9 cellular contexts compared by ENCODE assay signal in the genomic region with DNA sequence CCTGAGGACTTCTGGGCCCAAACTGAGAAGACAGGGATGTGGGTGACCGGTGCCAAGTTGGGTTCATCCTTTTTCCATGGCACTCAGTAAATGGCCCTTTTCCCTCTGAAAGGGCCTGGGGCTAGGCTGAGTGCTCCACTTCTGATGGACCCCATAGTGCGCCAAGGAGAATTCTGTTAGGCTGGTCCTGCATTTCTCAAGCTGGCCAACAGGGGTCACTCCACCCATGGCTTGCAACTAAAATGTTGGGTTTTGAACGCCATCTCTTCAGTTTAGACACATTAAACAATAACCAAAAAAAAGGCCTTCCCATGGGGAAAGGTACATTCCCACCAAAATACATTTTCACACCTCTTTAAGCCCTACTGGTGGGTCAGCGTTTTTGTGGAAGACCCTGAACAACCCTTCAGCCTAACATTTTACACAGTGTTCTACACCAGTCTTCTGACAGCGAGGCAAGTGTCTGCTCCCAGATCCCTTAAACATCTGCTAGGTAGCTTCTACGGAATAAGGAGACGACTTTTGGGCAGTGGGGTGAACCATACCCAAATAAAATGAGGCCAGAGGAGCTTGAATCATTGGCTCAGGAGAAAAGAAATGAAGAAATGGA. TPM values are rescaled to one million over a fixed set of nuclear protein-coding genes. Genes with fewer than 3 reads are reported as not detected.
DNase-seq lines count a peak whose midpoint lies in the region; ATAC-seq, FAIRE-seq and TF ChIP-seq lines count a peak whose summit lies in the region.
"Had no signal": no experiment of that assay in that cellular context is flagged by ENCODE, and none has a peak within 500 bp of the region (broad histone marks: within the 10 kb centered on the region; RNA-seq: fewer than 3 reads in every experiment).

No MANE protein-coding gene starts in this region.

- TF ChIP-seq CTCF in GM23338 (conservative IDR thresholded peaks at IDR 0.05; ENCODE audit: low read depth in 2 of 2) = peak; percentile 86 to 95
- TF ChIP-seq CTCF in astrocyte (IDR thresholded peaks at IDR 0.05; ENCODE audit: insufficient read depth, low read depth, low read length) = peak; percentile 33
- TF ChIP-seq CTCF in mucosa of descending colon (IDR thresholded peaks at IDR 0.05) = peak; percentile 44

- H3K4me2 ChIP-seq in GM23338 = no peak overlapping the region
- no peak overlapping the region for H3K4me2 ChIP-seq in astrocyte (ENCODE audit: low read length)

- no peaks in the 10 kb centered on the region for H3K27me3 ChIP-seq in GM23338 (ENCODE audit: insufficient read depth)
- peaks cover 10% of the 10 kb centered on the region for H3K27me3 ChIP-seq in astrocyte (ENCODE audit: insufficient read depth, low read length)

- no peak for FAIRE-seq in astrocyte (lab: Jason Lieb, UNC)
- FAIRE-seq: islet of Langerhans had no signal

- no peaks in the 10 kb centered on the region for H3F3A ChIP-seq in GM23338 (replicated peaks; ENCODE audit: low read depth)

- H3K9ac ChIP-seq in astrocyte (ENCODE audit: low read length) = no peak overlapping the region

- H3K9me2 ChIP-seq in GM23338 (ENCODE audit: insufficient read depth) = no peaks in the 10 kb centered on the region

- H3K36me3 Mint-ChIP-seq in GM23338 (ENCODE audit: low read depth) = no peaks in the 10 kb centered on the region; the same call in 2 of the 3 replicates
- H3K36me3 Mint-ChIP-seq in astrocyte (ENCODE audit: low read depth, unreplicated experiment) = peaks cover 26% of the 10 kb centered on the region
- H3K36me3 Mint-ChIP-seq in stimulated activated memory B cell treated with anti-CD40 and anti-IgM and Interleukin-4, amounts not matched to agents 10 μg/mL and 1 μg/mL and 100 μg/mL, for 72 hours = no peaks in the 10 kb centered on the region

- H4K20me1 ChIP-seq in GM23338 (replicated peaks; ENCODE audit: insufficient read depth) (no peaks in the 10 kb centered on the region; the same call in 1 of the 2 replicates), astrocyte (ENCODE audit: insufficient read depth, low read length) (no peaks in the 10 kb centered on the region)

- H3K9me3 ChIP-seq in astrocyte (ENCODE audit: insufficient read depth, low read depth, low read length) (no peaks in the 10 kb centered on the region), mucosa of descending colon (no peaks in the 10 kb centered on the region)

- intact Hi-C loops in mucosa of descending colon (cut with DNase I, micrococcal nuclease) = no loop called here

- H3K4me3 ChIP-seq in GM23338 (no peak overlapping the region), astrocyte (ENCODE audit: insufficient read depth, low read depth, low read length) (no peak overlapping the region), mucosa of descending colon (no peak overlapping the region)

- ATAC-seq in GM23338 (peak; percentile 5), mucosa of descending colon (no peak), GM18873 (IDR thresholded peaks at IDR 0.05; ENCODE audit: low FRiP score, unreplicated experiment) (no peak)
- ATAC-seq in stimulated activated memory B cell treated with anti-CD40 and anti-IgM and Interleukin-4, amounts not matched to agents 10 μg/mL and 1 μg/mL and 100 μg/mL, for 72 hours = no peak

- H3K4me3 Mint-ChIP-seq in GM23338 (no peak overlapping the region), astrocyte (ENCODE audit: unreplicated experiment) (no peak overlapping the region)
- no peak overlapping the region for H3K4me3 Mint-ChIP-seq in stimulated activated memory B cell treated with anti-CD40 and anti-IgM and Interleukin-4, amounts not matched to agents 10 μg/mL and 1 μg/mL and 100 μg/mL, for 72 hours

- no peak overlapping the region for H2AFZ ChIP-seq in GM23338
- no peak overlapping the region for H2AFZ ChIP-seq in astrocyte (ENCODE audit: low read depth, low read length)

- H3K27ac ChIP-seq in GM23338 (ENCODE audit: low read depth) = no peak overlapping the region
- H3K27ac ChIP-seq in astrocyte (ENCODE audit: low read depth, low read length) = no peak overlapping the region

- H3K27me3 Mint-ChIP-seq in GM23338 (ENCODE audit: insufficient read depth, low read depth, poor library complexity) = peaks cover 17% of the 10 kb centered on the region
- H3K27me3 Mint-ChIP-seq in astrocyte (ENCODE audit: low read depth, unreplicated experiment) = peaks cover 30% of the 10 kb centered on the region
- H3K27me3 Mint-ChIP-seq in stimulated activated memory B cell treated with anti-CD40 and anti-IgM and Interleukin-4, amounts not matched to agents 10 μg/mL and 1 μg/mL and 100 μg/mL, for 72 hours = peaks cover 76% of the 10 kb centered on the region

- H3K79me2 ChIP-seq in GM23338 (replicated peaks; ENCODE audit: insufficient read depth) (no peaks in the 10 kb centered on the region), astrocyte (ENCODE audit: insufficient read depth, low read length) (no peaks in the 10 kb centered on the region)

- H3K36me3 ChIP-seq in GM23338 (ENCODE audit: insufficient read depth) (no peaks in the 10 kb centered on the region), astrocyte (ENCODE audit: insufficient read depth, low read length) (no peaks in the 10 kb centered on the region), mucosa of descending colon (ENCODE audit: low read depth) (no peaks in the 10 kb centered on the region)

- peak; percentile 34 for DNase-seq in CD1c-positive myeloid dendritic cell (ENCODE audit: extremely low spot score)
- DNase-seq in GM23338 (ENCODE audit: low spot score) = peak; percentile 77
- no peak for DNase-seq in astrocyte (ENCODE audit: low read depth)
- DNase-seq in mucosa of descending colon = peak in 2 of 3 donors; percentile 53 to 61
- no peak for DNase-seq in HT-29 (ENCODE audit: low spot score)
- no peak for DNase-seq in NCI-H510A (lab: John Stamatoyannopoulos, UW)

- H3K27ac Mint-ChIP-seq in GM23338 (no peak overlapping the region), astrocyte (ENCODE audit: unreplicated experiment) (no peak overlapping the region)
- no peak overlapping the region for H3K27ac Mint-ChIP-seq in stimulated activated memory B cell treated with anti-CD40 and anti-IgM and Interleukin-4, amounts not matched to agents 10 μg/mL and 1 μg/mL and 100 μg/mL, for 72 hours

- H3K4me1 ChIP-seq in GM23338 (ENCODE audit: insufficient read depth) (peaks cover 24% of the 10 kb centered on the region), astrocyte (ENCODE audit: insufficient read depth, low read length) (peaks cover 8% of the 10 kb centered on the region), mucosa of descending colon (ENCODE audit: low read depth) (peaks cover 14% of the 10 kb centered on the region)

- H3K9me3 Mint-ChIP-seq in GM23338 (no peaks in the 10 kb centered on the region), astrocyte (ENCODE audit: unreplicated experiment) (peaks cover 6% of the 10 kb centered on the region)
- H3K9me3 Mint-ChIP-seq in stimulated activated memory B cell treated with anti-CD40 and anti-IgM and Interleukin-4, amounts not matched to agents 10 μg/mL and 1 μg/mL and 100 μg/mL, for 72 hours = no peaks in the 10 kb centered on the region

- H3K4me1 Mint-ChIP-seq in GM23338 (peaks cover 53% of the 10 kb centered on the region), astrocyte (ENCODE audit: low read depth, unreplicated experiment) (peaks cover 22% of the 10 kb centered on the region)
- no peaks in the 10 kb centered on the region for H3K4me1 Mint-ChIP-seq in stimulated activated memory B cell treated with anti-CD40 and anti-IgM and Interleukin-4, amounts not matched to agents 10 μg/mL and 1 μg/mL and 100 μg/mL, for 72 hours

TF ChIP-seq in GM23338, 12 proteins besides CTCF, POLR2A, EP300 and RAD21 (continues in another document):
- TF ChIP-seq JUNB (IDR thresholded peaks at IDR 0.05; ENCODE audit: unreplicated experiment) = no peak
- no peak for TF ChIP-seq ZNF331 (CRISPR knock-in tag; IDR thresholded peaks at IDR 0.05; ENCODE audit: low read depth)
- no peak for TF ChIP-seq POLR2AphosphoS5 (IDR thresholded peaks at IDR 0.05; ENCODE audit: low read depth)
- no peak for TF ChIP-seq ZNF114 (CRISPR knock-in tag; IDR thresholded peaks at IDR 0.05)

RNA-seq across cellular contexts. Expression of a gene that starts 27.3 kb away (rescaled TPM):
- 1.1 and 1.9 TPM in 2 replicates for total RNA-seq in GM23338 (2014; rRNA removed; shearing (Covaris generic))
- polyA plus RNA-seq in GM23338 (2016; fragmentation: Nextera tagmentation; extraction: Ambion mirVana) = 0.59 and 0.73 TPM in 2 replicates
- total RNA-seq in astrocyte (6.6 and 7.4 TPM in 2 replicates), mucosa of descending colon (10 to 100 TPM in 1 of 3 donors, 1 to 10 TPM in 2; 1.5 to 14.5 (median 7.7) TPM)
- not detected in 2 replicates for total RNA-seq in HT-29 (2014; rRNA removed; shearing (Covaris generic))

RNA-seq across cellular contexts. Expression of a gene that starts 39.5 kb away (rescaled TPM):
- 9.2 and 13.8 TPM in 2 replicates for total RNA-seq in GM23338 (2014; rRNA removed; shearing (Covaris generic))
- 17.5 and 19.7 TPM in 2 replicates for polyA plus RNA-seq in GM23338 (2016; fragmentation: Nextera tagmentation; extraction: Ambion mirVana)
- total RNA-seq in astrocyte = 0.55 and 1.1 TPM in 2 replicates
- 1 to 10 TPM; 1.4 to 2.0 (median 1.5) TPM for total RNA-seq in mucosa of descending colon
- 0.94 and 1.4 TPM in 2 replicates for total RNA-seq in HT-29 (2014; rRNA removed; shearing (Covaris generic))

RNA-seq across cellular contexts. Expression of a gene that starts 49.7 kb away (rescaled TPM):
- 19.9 and 25.1 TPM in 2 replicates for total RNA-seq in GM23338 (2014; rRNA removed; shearing (Covaris generic))
- 16.4 and 18.5 TPM in 2 replicates for polyA plus RNA-seq in GM23338 (2016; fragmentation: Nextera tagmentation; extraction: Ambion mirVana)
- total RNA-seq in astrocyte = 13.9 TPM in 2 replicates
- total RNA-seq in mucosa of descending colon = 10 to 100 TPM; 29.4 to 47.2 (median 39.4) TPM
- 48.7 and 67.6 TPM in 2 replicates for total RNA-seq in HT-29 (2014; rRNA removed; shearing (Covaris generic))

RNA-seq across cellular contexts. Expression of a gene that starts 58.1 kb away (rescaled TPM):
- 12.9 and 20.6 TPM in 2 replicates for total RNA-seq in GM23338 (2014; rRNA removed; shearing (Covaris generic))
- polyA plus RNA-seq in GM23338 (2016; fragmentation: Nextera tagmentation; extraction: Ambion mirVana) = 17.9 and 23.2 TPM in 2 replicates
- total RNA-seq in astrocyte (93.0 and 94.8 TPM in 2 replicates), mucosa of descending colon (10 to 100 TPM; 64.4 to 67.1 (median 64.7) TPM)
- 72.7 and 98.1 TPM in 2 replicates for total RNA-seq in HT-29 (2014; rRNA removed; shearing (Covaris generic))

Comparison
In these comparisons a context has a peak if more than half of its experiments do, and no peak if none do; other contexts are left out.
1. DNase-seq: peak in CD1c-positive myeloid dendritic cell (single experiment), GM23338 (single experiment) and mucosa of descending colon (2 of 3); none in astrocyte (single experiment), HT-29 (single experiment) and NCI-H510A (single experiment).
2. CTCF ChIP-seq: peak in every context shown above with its lines; median percentile 90 in GM23338; 44 in mucosa of descending colon; 33 in astrocyte.